10 cellular contexts compared by ENCODE assay signal in the genomic region with DNA sequence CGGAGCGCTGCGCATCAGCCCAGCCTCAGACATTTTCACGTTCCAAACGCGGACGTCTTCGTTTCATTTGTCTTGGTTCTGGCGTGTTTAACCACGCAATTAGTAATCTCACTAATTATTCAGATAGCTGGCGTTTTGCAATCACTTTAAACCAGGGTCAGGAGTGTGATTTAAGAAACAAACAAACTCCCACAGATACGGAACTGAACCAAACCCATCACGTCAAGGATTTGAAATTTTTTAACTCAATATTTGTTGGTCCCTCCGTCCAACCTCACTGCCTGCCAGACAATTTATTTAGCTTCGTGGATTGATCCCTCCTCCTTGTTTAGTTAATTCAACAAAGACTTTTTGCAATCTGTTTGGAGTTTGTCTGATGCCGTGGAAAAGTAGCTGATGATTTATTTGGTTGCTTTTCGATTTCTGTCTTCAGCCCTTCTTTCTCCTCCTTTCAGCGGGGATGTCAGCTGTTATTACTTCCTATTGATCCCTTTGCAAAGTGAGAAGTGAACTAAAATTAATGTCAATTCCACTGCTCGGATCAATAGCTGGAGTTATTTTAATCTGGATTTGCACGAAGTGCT. TPM values are rescaled to one million over a fixed set of nuclear protein-coding genes. Genes with fewer than 3 reads are reported as not detected.
DNase-seq lines count a peak whose midpoint lies in the region; ATAC-seq, FAIRE-seq and TF ChIP-seq lines count a peak whose summit lies in the region.
"Had no signal": no experiment of that assay in that cellular context is flagged by ENCODE, and none has a peak within 500 bp of the region (broad histone marks: within the 10 kb centered on the region; RNA-seq: fewer than 3 reads in every experiment).

No MANE protein-coding gene starts in this region.

- no peaks in the 10 kb centered on the region for H3K9me3 ChIP-seq in effector memory CD4-positive, alpha-beta T cell (ENCODE audit: control insufficient read depth, low read length)
- H3K9me3 ChIP-seq in neural cell (ENCODE audit: low read length) = no peaks in the 10 kb centered on the region
- H3K9me3 ChIP-seq in sigmoid colon = no peaks in the 10 kb centered on the region
- no peaks in the 10 kb centered on the region for H3K9me3 ChIP-seq in small intestine (ENCODE audit: control insufficient read depth, low read depth)

- no peak for TF ChIP-seq EP300 in neural cell (conservative IDR thresholded peaks at IDR 0.05; ENCODE audit: poor library complexity, severe bottlenecking)
- no peak for TF ChIP-seq EP300 in sigmoid colon (IDR thresholded peaks at IDR 0.05)

- ATAC-seq in GM21786 (IDR thresholded peaks at IDR 0.05; ENCODE audit: unreplicated experiment) = no peak

- H3K9me2 ChIP-seq in neural cell (ENCODE audit: insufficient read depth, low read length) = no peaks in the 10 kb centered on the region

- DNase-seq in EH (ENCODE audit: low read depth) = peak; percentile 3
- peak; percentile 71 for DNase-seq in KG1 (lab: John Stamatoyannopoulos, UW)
- DNase-seq in effector memory CD4-positive, alpha-beta T cell = no peak
- no peak for DNase-seq in sigmoid colon
- no peak for DNase-seq in small intestine
- DNase-seq: DMS 273 treated with DMSO at 0.1 percent for 48 hours, MV-4-11 had no signal

- no peak overlapping the region for H3K27ac ChIP-seq in effector memory CD4-positive, alpha-beta T cell (ENCODE audit: insufficient read depth, low read length, poor library complexity, severe bottlenecking)
- H3K27ac ChIP-seq in neural cell (ENCODE audit: low read length) (no peak overlapping the region), sigmoid colon (no peak overlapping the region), small intestine (ENCODE audit: low read depth in 1 of 2, low read length in 1 of 2) (no peak overlapping the region)
- H3K27ac ChIP-seq: VCaP had no signal

- no peak overlapping the region for H2AFZ ChIP-seq in neural cell (ENCODE audit: low read depth, low read length)

- H3K36me3 ChIP-seq in effector memory CD4-positive, alpha-beta T cell (ENCODE audit: control insufficient read depth, insufficient read depth, low read length) = no peaks in the 10 kb centered on the region
- H3K36me3 ChIP-seq in neural cell (ENCODE audit: insufficient read depth, low read length) (no peaks in the 10 kb centered on the region), sigmoid colon (no peaks in the 10 kb centered on the region), small intestine (ENCODE audit: control insufficient read depth in 2 of 2, insufficient read depth in 2 of 2, low read length in 2 of 2) (no peaks in the 10 kb centered on the region)

- TF ChIP-seq RAD21 in neural cell (conservative IDR thresholded peaks at IDR 0.05) = no peak

- FAIRE-seq in small intestine (lab: Jason Lieb, UNC) = no peak

- WGBS in sigmoid colon, 2 donors = 6 to 11% methylated on average over 20 of the region's 20 CpGs
- 6 to 12% (median 8%) methylated on average over 20 of the region's 20 CpGs for WGBS in small intestine, 3 donors

- H4K20me1 ChIP-seq in neural cell (ENCODE audit: insufficient read depth) = no peaks in the 10 kb centered on the region

- H3K4me2 ChIP-seq in neural cell (ENCODE audit: low read length) = no peak overlapping the region

- TF ChIP-seq CTCF in neural cell (IDR thresholded peaks at IDR 0.05; ENCODE audit: poor library complexity, severe bottlenecking) = no peak
- no peak for TF ChIP-seq CTCF in sigmoid colon (IDR thresholded peaks at IDR 0.05)

- no peak for TF ChIP-seq POLR2A in sigmoid colon (IDR thresholded peaks at IDR 0.05)

- H3K4me3 ChIP-seq in effector memory CD4-positive, alpha-beta T cell (ENCODE audit: insufficient read depth, low read depth, low read length, poor library complexity, severe bottlenecking) = peak overlapping the region; percentile 22
- peak overlapping the region; percentile 41 for H3K4me3 ChIP-seq in neural cell (ENCODE audit: low read length)
- no peak overlapping the region for H3K4me3 ChIP-seq in sigmoid colon
- H3K4me3 ChIP-seq in small intestine (ENCODE audit: low read depth in 1 of 2, low read length in 2 of 2) = no peak overlapping the region

- H3K79me2 ChIP-seq in neural cell (replicated peaks; ENCODE audit: insufficient read depth, low read length) = no peaks in the 10 kb centered on the region

- H3K9ac ChIP-seq in neural cell (ENCODE audit: low read length) = no peak overlapping the region

- H3F3A ChIP-seq in neural cell (ENCODE audit: insufficient read depth, low read length, poor library complexity, severe bottlenecking) = no peaks in the 10 kb centered on the region

- intact Hi-C loops in sigmoid colon (cut with DNase I) = no loop called here

- H3K27me3 ChIP-seq in effector memory CD4-positive, alpha-beta T cell (replicated peaks; ENCODE audit: control insufficient read depth, insufficient read depth, low read length, poor library complexity, severe bottlenecking) = peaks cover 78% of the 10 kb centered on the region
- H3K27me3 ChIP-seq in neural cell (ENCODE audit: insufficient read depth, low read depth, low read length) (peaks cover 89% of the 10 kb centered on the region), sigmoid colon (peaks cover 57 to 100% (median 98%) of the 10 kb centered on the region in 3 donors), small intestine (ENCODE audit: control insufficient read depth in 2 of 2, insufficient read depth in 2 of 2, low read length in 2 of 2) (peaks cover 11 to 69% of the 10 kb centered on the region in 2 donors)

- peaks cover 37% of the 10 kb centered on the region for H3K4me1 ChIP-seq in effector memory CD4-positive, alpha-beta T cell (ENCODE audit: control insufficient read depth, insufficient read depth, low read length, poor library complexity, severe bottlenecking)
- H3K4me1 ChIP-seq in sigmoid colon = peaks cover 0 to 39% (median 37%) of the 10 kb centered on the region in 4 donors
- peaks cover 0 to 2% of the 10 kb centered on the region in 2 donors for H3K4me1 ChIP-seq in small intestine (ENCODE audit: control insufficient read depth in 2 of 2, insufficient read depth in 1 of 2, low read depth in 1 of 2, low read length in 1 of 2)

TF ChIP-seq in neural cell, 6 proteins besides CTCF, POLR2A, EP300 and RAD21:
- TF ChIP-seq SMC3 (conservative IDR thresholded peaks at IDR 0.05; ENCODE audit: poor library complexity) (no peak), POLR2AphosphoS5 (IDR thresholded peaks at IDR 0.05) (no peak), MXI1 (conservative IDR thresholded peaks at IDR 0.05; ENCODE audit: poor library complexity, severe bottlenecking) (no peak), TAF1 (IDR thresholded peaks at IDR 0.05; ENCODE audit: low read depth) (no peak), EZH2 (IDR thresholded peaks at IDR 0.05; ENCODE audit: borderline replicate concordance, insufficient read depth, low read length, poor library complexity, severe bottlenecking) (no peak)
- TF ChIP-seq, protein P1, sequence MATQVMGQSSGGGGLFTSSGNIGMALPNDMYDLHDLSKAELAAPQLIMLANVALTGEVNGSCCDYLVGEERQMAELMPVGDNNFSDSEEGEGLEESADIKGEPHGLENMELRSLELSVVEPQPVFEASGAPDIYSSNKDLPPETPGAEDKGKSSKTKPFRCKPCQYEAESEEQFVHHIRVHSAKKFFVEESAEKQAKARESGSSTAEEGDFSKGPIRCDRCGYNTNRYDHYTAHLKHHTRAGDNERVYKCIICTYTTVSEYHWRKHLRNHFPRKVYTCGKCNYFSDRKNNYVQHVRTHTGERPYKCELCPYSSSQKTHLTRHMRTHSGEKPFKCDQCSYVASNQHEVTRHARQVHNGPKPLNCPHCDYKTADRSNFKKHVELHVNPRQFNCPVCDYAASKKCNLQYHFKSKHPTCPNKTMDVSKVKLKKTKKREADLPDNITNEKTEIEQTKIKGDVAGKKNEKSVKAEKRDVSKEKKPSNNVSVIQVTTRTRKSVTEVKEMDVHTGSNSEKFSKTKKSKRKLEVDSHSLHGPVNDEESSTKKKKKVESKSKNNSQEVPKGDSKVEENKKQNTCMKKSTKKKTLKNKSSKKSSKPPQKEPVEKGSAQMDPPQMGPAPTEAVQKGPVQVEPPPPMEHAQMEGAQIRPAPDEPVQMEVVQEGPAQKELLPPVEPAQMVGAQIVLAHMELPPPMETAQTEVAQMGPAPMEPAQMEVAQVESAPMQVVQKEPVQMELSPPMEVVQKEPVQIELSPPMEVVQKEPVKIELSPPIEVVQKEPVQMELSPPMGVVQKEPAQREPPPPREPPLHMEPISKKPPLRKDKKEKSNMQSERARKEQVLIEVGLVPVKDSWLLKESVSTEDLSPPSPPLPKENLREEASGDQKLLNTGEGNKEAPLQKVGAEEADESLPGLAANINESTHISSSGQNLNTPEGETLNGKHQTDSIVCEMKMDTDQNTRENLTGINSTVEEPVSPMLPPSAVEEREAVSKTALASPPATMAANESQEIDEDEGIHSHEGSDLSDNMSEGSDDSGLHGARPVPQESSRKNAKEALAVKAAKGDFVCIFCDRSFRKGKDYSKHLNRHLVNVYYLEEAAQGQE (IDR thresholded peaks at IDR 0.05; ENCODE audit: borderline replicate concordance) = no peak

RNA-seq across cellular contexts. Expression of a gene that starts 4.1 kb away (rescaled TPM):
- polyA plus RNA-seq in neural cell (142 and 161 TPM in 2 replicates), sigmoid colon (10 to 100 TPM; 49.5 to 80.6 (median 56.5) TPM), small intestine (10 to 100 TPM; 52.6 to 85.2 (median 64.6) TPM)
- 75.6 and 76.2 TPM in 2 replicates for polyA minus RNA-seq in neural cell
- 100 to 1,000 TPM in 3 of 4 donors, 10 to 100 TPM in 1; 82.8 to 122 (median 114) TPM for total RNA-seq in sigmoid colon

RNA-seq across cellular contexts. Expression of a gene that starts 54.1 kb away (rescaled TPM):
- 92.5 and 109 TPM in 2 replicates for polyA plus RNA-seq in neural cell
- 54.8 and 57.2 TPM in 2 replicates for polyA minus RNA-seq in neural cell
- total RNA-seq in sigmoid colon = 10 to 100 TPM; 33.2 to 50.4 (median 39.8) TPM
- 10 to 100 TPM; 25.6 to 88.3 (median 69.6) TPM for polyA plus RNA-seq in sigmoid colon
- polyA plus RNA-seq in small intestine = 10 to 100 TPM; 26.5 to 50.1 (median 27.6) TPM

Comparison
In these comparisons a context has a peak if more than half of its experiments do, and no peak if none do; other contexts are left out.
1. DNase-seq: peak in EH (single experiment) and KG1 (single experiment); none in effector memory CD4-positive, alpha-beta T cell (0 of 3), sigmoid colon (single experiment) and small intestine (single experiment).
2. H3K4me3 ChIP-seq: peak in effector memory CD4-positive, alpha-beta T cell (single experiment) and neural cell (single experiment); none in sigmoid colon (0 of 4) and small intestine (0 of 2).